8 cellular contexts compared by ENCODE assay signal in genomic region chr15:74906450-74907276, GRCh38. TPM values are rescaled to one million over a fixed set of nuclear protein-coding genes. Genes with fewer than 3 reads are reported as not detected.
DNase-seq lines count a peak whose midpoint lies in the region; ATAC-seq and TF ChIP-seq lines count a peak whose summit lies in the region.

Gene FAM219B (minus strand): TSS chr15:74906851. CDS start chr15:74906800, 51 bp downstream.

- peak within 1 kb of the TSS; percentile 85 for H3K4me3 ChIP-seq in A673 (ENCODE audit: low read depth, low read length, poor library complexity, severe bottlenecking)

- CTCF ChIA-PET in A673 (lab: Charles Lee): interaction anchor here (0.6 to 1.3 kb wide), 2 partner anchors 44 to 67 kb away, joined by 3 to 4 read pairs; no protein-coding TSS in a partner anchor

- POLR2A ChIA-PET in A673 (lab: Charles Lee; ENCODE audit: low non-redundant PET): no interaction called here

- H3K27me3 ChIP-seq in A673 (replicated peaks; ENCODE audit: insufficient read depth, low read depth, low read length, poor library complexity): no peaks in the 10 kb centered on the region

- no peak for TF ChIP-seq CTCF in A673 (conservative IDR thresholded peaks at IDR 0.05; ENCODE audit: low read depth, low read length)

- TSS peak; percentile 68 for BruUV-seq in A673 (replicated peaks; lab: Mats Ljungman, UMichigan)

- H3K36me3 ChIP-seq in A673 (ENCODE audit: insufficient read depth, low read length, poor library complexity, severe bottlenecking): peaks cover 34% of the 10 kb centered on the region

- no peaks in the 10 kb centered on the region for H3K9me3 ChIP-seq in A673 (ENCODE audit: low read depth, low read length, poor library complexity, severe bottlenecking)

- DNase-seq in A673 (ENCODE audit: low spot score): peak; percentile 87
- peak; percentile 85 for DNase-seq in NCI-H226
- peak; percentile 94 for DNase-seq in cerebellar cortex (ENCODE audit: low spot score)
- DNase-seq in islet precursor cell: peak; percentile 94
- DNase-seq in stimulated activated CD4-positive, alpha-beta T cell treated with anti-CD3 and anti-CD28 coated beads, Interleukin-12 subunit alpha, Interleukin-12 subunit beta, amount 100 ng/mL, for 4 hours: peak; percentile 77

- ATAC-seq in GM18867 (IDR thresholded peaks at IDR 0.05; ENCODE audit: unreplicated experiment): peak; percentile 81
- ATAC-seq in HG03103 (IDR thresholded peaks at IDR 0.05; ENCODE audit: low read depth, unreplicated experiment): peak; percentile 77
- peak; percentile 84 to 87 for ATAC-seq in activated CD4-positive, CD25-positive, alpha-beta regulatory T cell treated with anti-CD3 and anti-CD28 coated beads, Interleukin-2, amount 50 U/mL, for 24 hours

- intact Hi-C loops in A673 (cut with micrococcal nuclease; ENCODE audit: unreplicated experiment): loop anchor here (10.0 kb wide), 1 partner anchor 298 kb away; the partner anchor contains the start of gene C15orf39

- no peaks in the 10 kb centered on the region for H3K4me1 ChIP-seq in A673 (ENCODE audit: insufficient read depth, low read length, poor library complexity, severe bottlenecking)

- peak within 1 kb of the TSS; percentile 96 for H3K27ac ChIP-seq in A673 (ENCODE audit: low read depth, low read length, poor library complexity, severe bottlenecking)

RNA-seq across cellular contexts. Expression of gene FAM219B, which starts in this region (rescaled TPM):
- 86.6 and 93.2 TPM in 2 replicates for total RNA-seq in A673 (2021)

Comparison
In these comparisons a context has a peak if more than half of its experiments do, and no peak if none do; other contexts are left out.
1. Peak in every context shown above with its lines: DNase-seq, ATAC-seq, H3K4me3 ChIP-seq and H3K27ac ChIP-seq.